In the genomic region with DNA sequence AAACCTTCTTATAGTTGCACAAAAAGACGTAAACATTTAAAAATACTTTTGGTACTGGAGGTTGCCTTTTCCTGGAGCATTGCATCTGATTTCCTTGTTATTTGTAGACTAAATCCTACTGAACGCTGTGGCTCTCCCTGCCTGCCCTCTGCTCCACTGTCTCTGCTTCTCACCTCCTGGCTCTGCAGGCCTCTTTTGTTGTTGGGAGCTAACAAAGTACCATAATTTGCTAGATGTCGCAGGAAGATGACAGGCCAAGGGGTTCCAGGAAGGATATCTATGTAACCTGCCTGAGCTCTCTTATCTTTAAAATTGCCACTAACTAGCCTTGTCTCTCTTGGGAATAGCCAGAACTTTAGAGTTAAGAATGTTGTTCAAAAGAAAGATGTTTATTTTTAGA, we compare ENCODE assay signal across 13 cellular contexts. TPM values are rescaled to one million over a fixed set of nuclear protein-coding genes. Genes with fewer than 3 reads are reported as not detected.
A peak's percentile ranks its signal among the peaks of the same experiment; 100 is the strongest.
DNase-seq lines count a peak whose midpoint lies in the region; ATAC-seq and TF ChIP-seq lines count a peak whose summit lies in the region.
"Had no signal": no experiment of that assay in that cellular context is flagged by ENCODE, and none has a peak within 500 bp of the region (broad histone marks: within the 10 kb centered on the region; RNA-seq: fewer than 3 reads in every experiment).

No MANE protein-coding gene starts in this region.

- H3K27me3 ChIP-seq in left lung (no peaks in the 10 kb centered on the region), suprapubic skin (no peaks in the 10 kb centered on the region)

- H3K9me3 ChIP-seq in left lung (no peaks in the 10 kb centered on the region), suprapubic skin (no peaks in the 10 kb centered on the region)

- 39% methylated on average over 3 of the region's 3 CpGs for WGBS in suprapubic skin

- peaks cover 33% of the 10 kb centered on the region for H3K4me1 Mint-ChIP-seq in MCF 10A (ENCODE audit: insufficient read depth, unreplicated experiment)
- H3K4me1 Mint-ChIP-seq in activated CD4-positive, alpha-beta T cell treated with anti-CD3 and anti-CD28 coated beads, Interleukin-2, amount 10 ng/mL, durations not matched to agents 7 days and 5 days: peaks cover 42% of the 10 kb centered on the region

- no peaks in the 10 kb centered on the region for H3K9me3 Mint-ChIP-seq in MCF 10A (ENCODE audit: unreplicated experiment)
- H3K9me3 Mint-ChIP-seq in activated CD4-positive, alpha-beta T cell treated with anti-CD3 and anti-CD28 coated beads, Interleukin-2, amount 10 ng/mL, durations not matched to agents 7 days and 5 days: peaks cover 2% of the 10 kb centered on the region

- DNase-seq in NCI-H146 treated with DMSO at 0.1 percent for 48 hours (lab: John Stamatoyannopoulos, UW; ENCODE audit: unreplicated experiment) (peak; percentile 18), MCF 10A (ENCODE audit: unreplicated experiment) (no peak), left lung (no peak), suprapubic skin (ENCODE audit: low spot score in 2 of 2) (no peak), HEK293T (ENCODE audit: extremely low spot score) (no peak), GDM1 (lab: John Stamatoyannopoulos, UW) (no peak)
- DNase-seq in activated CD4-positive, alpha-beta T cell treated with anti-CD3 and anti-CD28 coated beads, Interleukin-2, amount 10 ng/mL, durations not matched to agents 7 days and 5 days: no peak
- DNase-seq: activated CD4-positive, alpha-beta T cell treated with anti-CD3 and anti-CD28 coated beads, Interleukin-2, amount 50 U/mL, for 4 hours; activated naive CD4-positive, alpha-beta T cell treated with anti-CD3 and anti-CD28 coated beads, Interleukin-2, amount 50 U/mL, for 16 hours; midbrain; NCI-H1048; small intestine; T-helper 17 cell had no signal

- H3K4me3 Mint-ChIP-seq in MCF 10A (ENCODE audit: unreplicated experiment): no peak overlapping the region
- no peak overlapping the region for H3K4me3 Mint-ChIP-seq in activated CD4-positive, alpha-beta T cell treated with anti-CD3 and anti-CD28 coated beads, Interleukin-2, amount 10 ng/mL, durations not matched to agents 7 days and 5 days
- H3K4me3 Mint-ChIP-seq: T-helper 17 cell had no signal

- CTCF ChIA-PET in MCF 10A (lab: Yijun Ruan, JAX): interaction anchor here (0.9 kb wide), 1 partner anchor 43 kb away, joined by 3 read pairs; no protein-coding TSS in a partner anchor
- CTCF ChIA-PET in activated CD4-positive, alpha-beta T cell treated with anti-CD3 and anti-CD28 coated beads, Interleukin-2, amount 10 ng/mL, durations not matched to agents 7 days and 5 days (lab: Charles Lee): interaction anchor here (0.7 to 0.8 kb wide), 2 partner anchors 17 to 137 kb away, joined by 3 to 6 read pairs; no protein-coding TSS in a partner anchor
- CTCF ChIA-PET in HEK293T (lab: Yijun Ruan, JAX): no interaction called here

- no peak overlapping the region for H3K4me3 ChIP-seq in left lung
- H3K4me3 ChIP-seq in suprapubic skin: no peak overlapping the region

- no peaks in the 10 kb centered on the region for H3K27me3 Mint-ChIP-seq in MCF 10A (ENCODE audit: insufficient read depth, unreplicated experiment)
- no peaks in the 10 kb centered on the region for H3K27me3 Mint-ChIP-seq in activated CD4-positive, alpha-beta T cell treated with anti-CD3 and anti-CD28 coated beads, Interleukin-2, amount 10 ng/mL, durations not matched to agents 7 days and 5 days
- H3K27me3 Mint-ChIP-seq: T-helper 17 cell had no signal

- no peak for TF ChIP-seq EP300 in suprapubic skin (IDR thresholded peaks at IDR 0.05)

- H3K27ac ChIP-seq in left lung: peak overlapping the region; percentile 33 to 60
- peak overlapping the region; percentile 89 for H3K27ac ChIP-seq in suprapubic skin

- BruUV-seq in MCF 10A (replicated peaks; lab: Mats Ljungman, UMichigan): no TSS peak

- intact Hi-C loops in MCF 10A (cut with micrococcal nuclease) (no loop called here), left lung (cut with DNase I) (no loop called here)

- TF ChIP-seq POLR2A in suprapubic skin (IDR thresholded peaks at IDR 0.05): no peak

- no peak for TF ChIP-seq CTCF in MCF 10A (IDR thresholded peaks at IDR 0.05; ENCODE audit: unreplicated experiment)
- no peak for TF ChIP-seq CTCF in left lung (IDR thresholded peaks at IDR 0.05)
- no peak for TF ChIP-seq CTCF in suprapubic skin (IDR thresholded peaks at IDR 0.05)

- peaks cover 2 to 25% of the 10 kb centered on the region in 2 donors for H3K4me1 ChIP-seq in left lung
- H3K4me1 ChIP-seq in suprapubic skin: peaks cover 66% of the 10 kb centered on the region

- no peaks in the 10 kb centered on the region for H3K36me3 Mint-ChIP-seq in MCF 10A (ENCODE audit: insufficient read depth, unreplicated experiment)
- peaks cover 59% of the 10 kb centered on the region for H3K36me3 Mint-ChIP-seq in activated CD4-positive, alpha-beta T cell treated with anti-CD3 and anti-CD28 coated beads, Interleukin-2, amount 10 ng/mL, durations not matched to agents 7 days and 5 days (ENCODE audit: low read depth)

- peak overlapping the region; percentile 61 for H3K27ac Mint-ChIP-seq in MCF 10A (ENCODE audit: low read depth, unreplicated experiment)
- H3K27ac Mint-ChIP-seq in activated CD4-positive, alpha-beta T cell treated with anti-CD3 and anti-CD28 coated beads, Interleukin-2, amount 10 ng/mL, durations not matched to agents 7 days and 5 days: no peak overlapping the region
- H3K27ac Mint-ChIP-seq: T-helper 17 cell had no signal

- H3K36me3 ChIP-seq in left lung (no peaks in the 10 kb centered on the region), suprapubic skin (no peaks in the 10 kb centered on the region)

- POLR2A ChIA-PET in MCF 10A (lab: Yijun Ruan, JAX) (interaction anchor here (0.9 to 2.1 kb wide), 8 partner anchors 8 to 49 kb away, joined by 3 to 10 read pairs (median 4); partner anchors contain the start of gene SYNE2), HEK293T (lab: Yijun Ruan, JAX) (no interaction called here)
- POLR2A ChIA-PET in activated CD4-positive, alpha-beta T cell treated with anti-CD3 and anti-CD28 coated beads, Interleukin-2, amount 10 ng/mL, durations not matched to agents 7 days and 5 days (lab: Charles Lee): no interaction called here

- no peak for ATAC-seq in left lung
- ATAC-seq: T-helper 17 cell had no signal

TF ChIP-seq in HEK293T, 16 proteins besides CTCF, POLR2A, EP300 and RAD21:
- no peak for TF ChIP-seq L3MBTL2 (conservative IDR thresholded peaks at IDR 0.05)
- TF ChIP-seq TARDBP (IDR thresholded peaks at IDR 0.05): no peak
- no peak for TF ChIP-seq FOXM1 (IDR thresholded peaks at IDR 0.05; ENCODE audit: borderline replicate concordance)

RNA-seq across cellular contexts. Expression of gene SYNE2, which starts 21.4 kb away (rescaled TPM):
- total RNA-seq in MCF 10A (2022) (51.2 and 67.4 TPM in 2 replicates), left lung (10 to 100 TPM; 59.6 to 72.1 TPM), suprapubic skin (100 to 1,000 TPM; 234 to 658 (median 244) TPM)
- 100 to 1,000 TPM; 192 to 218 TPM for total RNA-seq in activated CD4-positive, alpha-beta T cell treated with anti-CD3 and anti-CD28 coated beads, Interleukin-2, amount 10 ng/mL, durations not matched to agents 7 days and 5 days
